In the genomic region with DNA sequence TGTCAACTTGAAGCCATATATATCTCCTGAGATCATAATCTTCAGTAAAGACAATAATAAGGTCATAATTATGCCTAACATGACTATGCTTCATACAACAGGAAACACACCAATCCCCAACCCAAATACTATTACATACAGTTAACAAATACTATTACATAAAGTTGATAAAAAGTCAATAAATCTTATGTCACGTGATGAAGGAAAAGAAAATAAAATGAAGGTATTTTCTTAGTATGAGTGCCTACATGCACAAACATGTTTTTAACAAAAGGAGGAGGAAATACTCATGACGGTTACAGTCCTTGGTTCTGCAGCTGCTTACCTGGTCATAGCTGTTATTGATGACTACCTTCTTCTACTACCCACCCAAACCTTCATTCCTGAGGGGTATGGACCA, we compare ENCODE assay signal across 39 cellular contexts.
"Had no signal": no experiment of that assay in that cellular context is flagged by ENCODE, and none has a peak within 500 bp of the region (broad histone marks: within the 10 kb centered on the region; RNA-seq: fewer than 3 reads in every experiment).

No MANE protein-coding gene starts in this region.

- H3K9me3 ChIP-seq: adrenal gland, ascending aorta, body of pancreas, breast epithelium had no signal

- H3K9me3 Mint-ChIP-seq: activated naive CD4-positive, alpha-beta T cell treated with anti-CD3 and anti-CD28 coated beads, Interleukin-2, amount 10 ng/mL, durations not matched to agents 7 days and 5 days; activated naive CD4-positive, alpha-beta T cell treated with anti-CD3 and anti-CD28 coated beads, Interleukin-2, amount 50 U/mL, for 24 hours; activated naive CD8-positive, alpha-beta T cell treated with anti-CD3 and anti-CD28 coated beads for 36 hours; activated naive CD8-positive, alpha-beta T cell treated with anti-CD3 and anti-CD28 coated beads, Interleukin-2, amount 50 U/mL, for 24 hours; activated T-cell treated with anti-CD3 and anti-CD28 coated beads, Interleukin-2, amount 50 U/mL, for 4 hours; activated T-helper 1 cell treated with anti-CD3 and anti-CD28 coated beads, Interleukin-12 subunit alpha, Interleukin-12 subunit beta, Interleukin-2, Interleukin-4 antibody, amounts not matched to agents 30 ng/mL and 10 ng/mL and 1 ng/mL, durations not matched to agents 14 hours and 24 hours and 36 hours; activated T-helper 17 cell treated with anti-CD3 and anti-CD28 coated beads, Interleukin-2, amount 50 U/mL, for 72 hours; activated T-helper 2 cell treated with anti-CD3 and anti-CD28 coated beads, Interferon-gamma antibody, Interleukin-2, Interleukin-4, amounts not matched to agents 10 μg/mL and 5 μg/mL and 100 μg/mL, durations not matched to agents 14 hours and 24 hours and 36 hours; brain had no signal

- ATAC-seq: activated naive CD4-positive, alpha-beta T cell treated with anti-CD3 and anti-CD28 coated beads, Interleukin-2, amount 50 U/mL, for 72 hours; activated naive CD8-positive, alpha-beta T cell treated with anti-CD3 and anti-CD28 coated beads, Interleukin-2, amount 50 U/mL, for 24 hours; activated T-cell treated with anti-CD3 and anti-CD28 coated beads, Interleukin-2, amount 50 U/mL, for 4 hours; activated T-cell treated with anti-CD3 and anti-CD28 coated beads, Interleukin-2, amount 50 U/mL, for 72 hours; activated T-helper 17 cell treated with anti-CD3 and anti-CD28 coated beads, Interleukin-2, amount 50 U/mL, for 72 hours; body of pancreas had no signal

- H3K4me1 ChIP-seq: adrenal gland, ascending aorta, body of pancreas, breast epithelium had no signal

- H3K27me3 Mint-ChIP-seq: activated naive CD4-positive, alpha-beta T cell treated with anti-CD3 and anti-CD28 coated beads, Interleukin-2, amount 10 ng/mL, durations not matched to agents 7 days and 5 days; activated naive CD4-positive, alpha-beta T cell treated with anti-CD3 and anti-CD28 coated beads, Interleukin-2, amount 50 U/mL, for 24 hours; activated naive CD8-positive, alpha-beta T cell; activated naive CD8-positive, alpha-beta T cell treated with anti-CD3 and anti-CD28 coated beads for 36 hours; activated naive CD8-positive, alpha-beta T cell treated with anti-CD3 and anti-CD28 coated beads, Interleukin-2, amount 10 ng/mL, durations not matched to agents 7 days and 5 days; activated naive CD8-positive, alpha-beta T cell treated with anti-CD3 and anti-CD28 coated beads, Interleukin-2, amount 50 U/mL, for 24 hours; activated T-cell treated with anti-CD3 and anti-CD28 coated beads, Interleukin-2, amount 50 U/mL, for 24 hours; activated T-helper 17 cell treated with anti-CD3 and anti-CD28 coated beads, Interleukin-2, amount 50 U/mL, for 72 hours; brain; central memory CD8-positive, alpha-beta T cell had no signal

- DNase-seq: activated effector memory CD4-positive, alpha-beta T cell treated with anti-CD3 and anti-CD28 coated beads, Interleukin-2, amount 50 U/mL, for 16 hours; activated effector memory CD4-positive, alpha-beta T cell treated with Interleukin-2 at 50 U/mL for 16 hours; activated gamma-delta T cell; activated gamma-delta T cell treated with Interleukin-2 at 50 U/mL for 16 hours; activated naive CD4-positive, alpha-beta T cell; activated naive CD4-positive, alpha-beta T cell treated with anti-CD3 and anti-CD28 coated beads for 36 hours; activated naive CD4-positive, alpha-beta T cell treated with anti-CD3 and anti-CD28 coated beads, Interleukin-2, amount 10 ng/mL, durations not matched to agents 7 days and 5 days; activated naive CD4-positive, alpha-beta T cell treated with anti-CD3 and anti-CD28 coated beads, Interleukin-2, amount 50 U/mL, for 16 hours; activated naive CD4-positive, alpha-beta T cell treated with Interleukin-2 at 50 U/mL for 16 hours; activated naive CD8-positive, alpha-beta T cell treated with anti-CD3 and anti-CD28 coated beads for 36 hours; activated naive CD8-positive, alpha-beta T cell treated with anti-CD3 and anti-CD28 coated beads, Interleukin-2, amount 10 ng/mL, durations not matched to agents 7 days and 5 days; activated naive CD8-positive, alpha-beta T cell treated with anti-CD3 and anti-CD28 coated beads, Interleukin-2, amount 50 U/mL, for 24 hours; activated T-cell treated with anti-CD3 and anti-CD28 coated beads, Interleukin-2, amount 50 U/mL, for 1 hour; activated T-cell treated with anti-CD3 and anti-CD28 coated beads, Interleukin-2, amount 50 U/mL, for 24 hours; activated T-cell treated with anti-CD3 and anti-CD28 coated beads, Interleukin-2, amount 50 U/mL, for 4 hours; activated T-cell treated with anti-CD3 and anti-CD28 coated beads, Interleukin-2, amount 50 U/mL, for 48 hours; activated T-cell treated with anti-CD3 and anti-CD28 coated beads, Interleukin-2, amount 50 U/mL, for 72 hours; adrenal gland; amniotic stem cell; amygdala; anterior cingulate cortex; aorta; body of pancreas; brain microvascular endothelial cell; caudate nucleus; central memory CD4-positive, alpha-beta T cell; cerebellar nuclear complex had no signal

- H3K4me3 ChIP-seq: adrenal gland, ascending aorta, body of pancreas, breast epithelium, cardiac muscle cell had no signal

- H3K27me3 ChIP-seq: adrenal gland, ascending aorta, body of pancreas, brain microvascular endothelial cell, breast epithelium, cardiac muscle cell had no signal

- FAIRE-seq: astrocyte had no signal

- H3K27ac Mint-ChIP-seq: activated naive CD4-positive, alpha-beta T cell treated with anti-CD3 and anti-CD28 coated beads for 36 hours; activated naive CD4-positive, alpha-beta T cell treated with anti-CD3 and anti-CD28 coated beads, Interleukin-2, amount 10 ng/mL, durations not matched to agents 7 days and 5 days; activated naive CD4-positive, alpha-beta T cell treated with anti-CD3 and anti-CD28 coated beads, Interleukin-2, amount 50 U/mL, for 24 hours; activated naive CD4-positive, alpha-beta T cell treated with anti-CD3 and anti-CD28 coated beads, Interleukin-2, amount 50 U/mL, for 72 hours; activated naive CD8-positive, alpha-beta T cell; activated naive CD8-positive, alpha-beta T cell treated with anti-CD3 and anti-CD28 coated beads for 36 hours; activated naive CD8-positive, alpha-beta T cell treated with anti-CD3 and anti-CD28 coated beads, Interleukin-2, amount 10 ng/mL, durations not matched to agents 7 days and 5 days; activated naive CD8-positive, alpha-beta T cell treated with anti-CD3 and anti-CD28 coated beads, Interleukin-2, amount 50 U/mL, for 24 hours; activated T-cell treated with anti-CD3 and anti-CD28 coated beads, Interleukin-2, amount 50 U/mL, for 24 hours; activated T-cell treated with anti-CD3 and anti-CD28 coated beads, Interleukin-2, amount 50 U/mL, for 72 hours; activated T-helper 1 cell treated with anti-CD3 and anti-CD28 coated beads, Interleukin-12 subunit alpha, Interleukin-12 subunit beta, Interleukin-2, Interleukin-4 antibody, amounts not matched to agents 30 ng/mL and 10 ng/mL and 1 ng/mL, durations not matched to agents 14 hours and 24 hours and 36 hours; activated T-helper 17 cell treated with anti-CD3 and anti-CD28 coated beads, Interleukin-2, amount 50 U/mL, for 72 hours; activated T-helper 2 cell treated with anti-CD3 and anti-CD28 coated beads, Interferon-gamma antibody, Interleukin-2, Interleukin-4, amounts not matched to agents 10 μg/mL and 5 μg/mL and 100 μg/mL, durations not matched to agents 14 hours and 24 hours and 36 hours; brain had no signal

- H3K4me3 Mint-ChIP-seq: activated naive CD4-positive, alpha-beta T cell treated with anti-CD3 and anti-CD28 coated beads for 36 hours; activated naive CD4-positive, alpha-beta T cell treated with anti-CD3 and anti-CD28 coated beads, Interleukin-2, amount 10 ng/mL, durations not matched to agents 7 days and 5 days; activated naive CD4-positive, alpha-beta T cell treated with anti-CD3 and anti-CD28 coated beads, Interleukin-2, amount 50 U/mL, for 24 hours; activated naive CD8-positive, alpha-beta T cell; activated naive CD8-positive, alpha-beta T cell treated with anti-CD3 and anti-CD28 coated beads for 36 hours; activated naive CD8-positive, alpha-beta T cell treated with anti-CD3 and anti-CD28 coated beads, Interleukin-2, amount 10 ng/mL, durations not matched to agents 7 days and 5 days; activated naive CD8-positive, alpha-beta T cell treated with anti-CD3 and anti-CD28 coated beads, Interleukin-2, amount 50 U/mL, for 24 hours; activated T-cell treated with anti-CD3 and anti-CD28 coated beads, Interleukin-2, amount 50 U/mL, for 24 hours; activated T-cell treated with anti-CD3 and anti-CD28 coated beads, Interleukin-2, amount 50 U/mL, for 4 hours; activated T-cell treated with anti-CD3 and anti-CD28 coated beads, Interleukin-2, amount 50 U/mL, for 72 hours; activated T-helper 1 cell treated with anti-CD3 and anti-CD28 coated beads, Interleukin-12 subunit alpha, Interleukin-12 subunit beta, Interleukin-2, Interleukin-4 antibody, amounts not matched to agents 30 ng/mL and 10 ng/mL and 1 ng/mL, durations not matched to agents 14 hours and 24 hours and 36 hours; activated T-helper 17 cell treated with anti-CD3 and anti-CD28 coated beads, Interleukin-2, amount 50 U/mL, for 72 hours; brain; central memory CD8-positive, alpha-beta T cell had no signal

- H3K4me1 Mint-ChIP-seq: activated naive CD4-positive, alpha-beta T cell treated with anti-CD3 and anti-CD28 coated beads, Interleukin-2, amount 10 ng/mL, durations not matched to agents 7 days and 5 days; activated naive CD4-positive, alpha-beta T cell treated with anti-CD3 and anti-CD28 coated beads, Interleukin-2, amount 50 U/mL, for 24 hours; activated naive CD8-positive, alpha-beta T cell treated with anti-CD3 and anti-CD28 coated beads for 36 hours; activated naive CD8-positive, alpha-beta T cell treated with anti-CD3 and anti-CD28 coated beads, Interleukin-2, amount 10 ng/mL, durations not matched to agents 7 days and 5 days; activated naive CD8-positive, alpha-beta T cell treated with anti-CD3 and anti-CD28 coated beads, Interleukin-2, amount 50 U/mL, for 24 hours; activated T-helper 17 cell treated with anti-CD3 and anti-CD28 coated beads, Interleukin-2, amount 50 U/mL, for 72 hours; brain; central memory CD8-positive, alpha-beta T cell had no signal

- H3K36me3 Mint-ChIP-seq: activated naive CD4-positive, alpha-beta T cell treated with anti-CD3 and anti-CD28 coated beads, Interleukin-2, amount 10 ng/mL, durations not matched to agents 7 days and 5 days; activated naive CD4-positive, alpha-beta T cell treated with anti-CD3 and anti-CD28 coated beads, Interleukin-2, amount 50 U/mL, for 24 hours; activated naive CD4-positive, alpha-beta T cell treated with anti-CD3 and anti-CD28 coated beads, Interleukin-2, amount 50 U/mL, for 72 hours; activated naive CD8-positive, alpha-beta T cell; activated naive CD8-positive, alpha-beta T cell treated with anti-CD3 and anti-CD28 coated beads for 36 hours; activated naive CD8-positive, alpha-beta T cell treated with anti-CD3 and anti-CD28 coated beads, Interleukin-2, amount 10 ng/mL, durations not matched to agents 7 days and 5 days had no signal

- H3K36me3 ChIP-seq: adrenal gland, ascending aorta, brain microvascular endothelial cell, breast epithelium, cardiac muscle cell had no signal

- H3K27ac ChIP-seq: adrenal gland, ascending aorta, body of pancreas, brain microvascular endothelial cell, breast epithelium, cardiac muscle cell had no signal
